19 cellular contexts compared by ENCODE assay signal in genomic region chr6:168524644-168525043, GRCh38.
A peak's percentile ranks its signal among the peaks of the same experiment; 100 is the strongest.
DNase-seq lines count a peak whose midpoint lies in the region; ATAC-seq and TF ChIP-seq lines count a peak whose summit lies in the region.
"Had no signal": no experiment of that assay in that cellular context is flagged by ENCODE, and none has a peak within 500 bp of the region (broad histone marks: within the 10 kb centered on the region; RNA-seq: fewer than 3 reads in every experiment).

No MANE protein-coding gene starts in this region.

- TF ChIP-seq CTCF in HCT116 (IDR thresholded peaks at IDR 0.05 in 2 of 3, conservative IDR thresholded peaks at IDR 0.05 in 1 of 3; ENCODE audit: borderline replicate concordance in 1 of 3, insufficient read depth in 1 of 3, low read depth in 2 of 3, low read length in 2 of 3) (no peak), right atrium auricular region (IDR thresholded peaks at IDR 0.05) (no peak)

- H3K4me3 ChIP-seq in HCT116 (replicated peaks in 1 of 2; ENCODE audit: low read depth in 1 of 2, low read length in 2 of 2) (no peak overlapping the region), right atrium auricular region (no peak overlapping the region)
- H3K4me3 ChIP-seq: left lung, testis had no signal

- no peaks in the 10 kb centered on the region for H3K9me3 ChIP-seq in HCT116 (ENCODE audit: control insufficient read depth in 1 of 2, insufficient read depth in 1 of 2, low read depth in 1 of 2, low read length in 2 of 2)
- H3K9me3 ChIP-seq in right atrium auricular region: no peaks in the 10 kb centered on the region
- H3K9me3 ChIP-seq: left lung, testis had no signal

- H3K4me1 ChIP-seq in HCT116 (ENCODE audit: control insufficient read depth in 1 of 2, insufficient read depth in 2 of 2, low read length in 2 of 2) (peaks cover 5 to 8% of the 10 kb centered on the region in 2 experiments; a peak in 3 of 4 replicates), right atrium auricular region (peaks cover 0 to 19% of the 10 kb centered on the region in 2 donors)
- H3K4me1 ChIP-seq: parathyroid adenoma had no signal

- TF ChIP-seq RAD21 in HCT116 (IDR thresholded peaks at IDR 0.05; ENCODE audit: low read depth): no peak

- RAD21 ChIA-PET in HCT116 (lab: Charles Lee; ENCODE audit: low non-redundant PET in 1 of 2, low total read pairs in 2 of 2, uncharacterized antibody in 2 of 2, unreplicated experiment in 2 of 2): no interaction called here

- intact Hi-C loops in HCT116 (cut with micrococcal nuclease): no loop called here
- intact Hi-C loops in sciatic nerve (cut with DNase I): no loop called here

- no peak overlapping the region for H2AFZ ChIP-seq in HCT116 (ENCODE audit: low read depth, low read length, poor library complexity, severe bottlenecking)
- H2AFZ ChIP-seq: parathyroid adenoma had no signal

- DNase-seq in HCT116 (ENCODE audit: low read depth, low spot score) (peak; percentile 3), NCI-H69 (lab: John Stamatoyannopoulos, UW) (peak; percentile 46), right atrium auricular region (ENCODE audit: low spot score) (no peak), sciatic nerve (ENCODE audit: low spot score) (no peak), NCI-H2196 treated with DMSO at 0.1 percent for 48 hours (lab: John Stamatoyannopoulos, UW; ENCODE audit: unreplicated experiment) (no peak)
- no peak for DNase-seq in stimulated activated CD4-positive, alpha-beta T cell treated with anti-CD3 and anti-CD28 coated beads, Interleukin-2, amount 100 ng/mL, for 24 hours
- DNase-seq: activated CD4-positive, alpha-beta T cell treated with anti-CD3 and anti-CD28 coated beads for 36 hours; Calu3; effector memory CD8-positive, alpha-beta T cell; GF-D8; left lung; NCI-H1092; stimulated activated CD4-positive, alpha-beta T cell treated with anti-CD3 and anti-CD28 coated beads, Interleukin-4, amount 100 ng/mL, for 24 hours; T1000; testis had no signal

- POLR2A ChIA-PET in HCT116 (lab: Charles Lee): no interaction called here

- no peaks in the 10 kb centered on the region for H3K9me2 ChIP-seq in HCT116 (ENCODE audit: insufficient read depth)

- CTCF ChIA-PET in HCT116 (lab: Charles Lee): no interaction called here

- H3K9ac ChIP-seq in HCT116 (ENCODE audit: low read length): no peak overlapping the region
- H3K9ac ChIP-seq: KMS-11, parathyroid adenoma had no signal

- H3K36me3 ChIP-seq in HCT116 (ENCODE audit: control insufficient read depth in 1 of 2, insufficient read depth in 2 of 2, low read length in 2 of 2): no peaks in the 10 kb centered on the region
- H3K36me3 ChIP-seq in right atrium auricular region: no peaks in the 10 kb centered on the region
- H3K36me3 ChIP-seq: left lung had no signal

- no TSS peak for BruUV-seq in HCT116 (replicated peaks; lab: Mats Ljungman, UMichigan)

- H3K27me3 ChIP-seq in HCT116 (ENCODE audit: insufficient read depth, low read length): no peaks in the 10 kb centered on the region
- H3K27me3 ChIP-seq in right atrium auricular region: no peaks in the 10 kb centered on the region
- H3K27me3 ChIP-seq: left lung, testis had no signal

- peak overlapping the region; percentile 1; the same call in 1 of the 2 replicates for H3K4me2 ChIP-seq in HCT116 (ENCODE audit: low read length)
- H3K4me2 ChIP-seq: KMS-11 had no signal

- no peak for TF ChIP-seq POLR2A in HCT116 (IDR thresholded peaks at IDR 0.05; ENCODE audit: borderline replicate concordance, extremely low read depth, insufficient read depth, insufficient read length)

- no peaks in the 10 kb centered on the region for H3K79me2 ChIP-seq in HCT116 (ENCODE audit: insufficient read depth, low read length)
- H3K79me2 ChIP-seq: parathyroid adenoma had no signal

- H4K20me1 ChIP-seq in HCT116 (ENCODE audit: insufficient read depth): no peaks in the 10 kb centered on the region

- H3K27ac ChIP-seq in HCT116 (ENCODE audit: low read depth, low read length): no peak overlapping the region
- H3K27ac ChIP-seq in right atrium auricular region: peak overlapping the region; percentile 22 to 74
- H3K27ac ChIP-seq: HL-60, KMS-11, left lung, parathyroid adenoma, testis had no signal

- ATAC-seq in HCT116: peak; percentile 95
- ATAC-seq in sciatic nerve: peak; percentile 57
- ATAC-seq in GM21360 (IDR thresholded peaks at IDR 0.05; ENCODE audit: unreplicated experiment): no peak
- ATAC-seq: activated CD4-positive, alpha-beta T cell treated with anti-CD3 and anti-CD28 coated beads for 36 hours; effector memory CD8-positive, alpha-beta T cell; left lung had no signal

TF ChIP-seq in HCT116, 20 proteins besides CTCF, POLR2A, EP300 and RAD21:
- TF ChIP-seq EZH2phosphoT487 (IDR thresholded peaks at IDR 0.05; ENCODE audit: borderline replicate concordance): no peak
- TF ChIP-seq, protein P1, sequence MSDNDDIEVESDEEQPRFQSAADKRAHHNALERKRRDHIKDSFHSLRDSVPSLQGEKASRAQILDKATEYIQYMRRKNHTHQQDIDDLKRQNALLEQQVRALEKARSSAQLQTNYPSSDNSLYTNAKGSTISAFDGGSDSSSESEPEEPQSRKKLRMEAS (IDR thresholded peaks at IDR 0.05): peak; percentile 33; the same call in 1 of the 2 replicates
- no peak for TF ChIP-seq CBX3 (IDR thresholded peaks at IDR 0.05; ENCODE audit: low read depth)

Comparison
In these comparisons a context has a peak if more than half of its experiments do, and no peak if none do; other contexts are left out.
1. DNase-seq: peak in HCT116 (single experiment) and NCI-H69 (single experiment); none in right atrium auricular region (single experiment), sciatic nerve (single experiment), stimulated activated CD4-positive, alpha-beta T cell treated with anti-CD3 and anti-CD28 coated beads, Interleukin-2, amount 100 ng/mL, for 24 hours (0 of 2) and NCI-H2196 treated with DMSO at 0.1 percent for 48 hours (single experiment).